ENCODE assay signal across 1 cellular context in genomic region chr17:57243171-57243622, GRCh38.
TF ChIP-seq lines count a peak whose summit lies in the region.

No MANE protein-coding gene starts in this region.

TF ChIP-seq in HepG2, 621 proteins besides CTCF, POLR2A, EP300 and RAD21 (continued from another document and continues in another):
- TF ChIP-seq PCBP2 (optimal IDR thresholded peaks at IDR 0.05; ENCODE audit: low read depth, low read length, poor library complexity, severe bottlenecking) (no peak), ZMYM3 (CRISPR knock-in tag; IDR thresholded peaks at IDR 0.05) (0 out of 2 replicates have a peak, but pooled peaks have one; percentile 43), ZNF292 (CRISPR knock-in tag; IDR thresholded peaks at IDR 0.05; ENCODE audit: borderline replicate concordance, low read depth) (no peak; the same call in 1 of the 2 replicates), CBX2 (IDR thresholded peaks at IDR 0.05; ENCODE audit: low read depth, low read length) (no peak), CBX2 (CRISPR knock-in tag; IDR thresholded peaks at IDR 0.05; ENCODE audit: low read depth) (peak; percentile 88; the same call in 1 of the 2 replicates), ZNF260 (CRISPR knock-in tag; IDR thresholded peaks at IDR 0.05; ENCODE audit: borderline replicate concordance, low read depth) (no peak), ZNF570 (CRISPR knock-in tag; IDR thresholded peaks at IDR 0.05; ENCODE audit: borderline replicate concordance) (no peak), NFKB2 (CRISPR knock-in tag; IDR thresholded peaks at IDR 0.05; ENCODE audit: borderline replicate concordance) (no peak), SP140L (CRISPR knock-in tag; IDR thresholded peaks at IDR 0.05; ENCODE audit: borderline replicate concordance) (no peak), CCDC6 (CRISPR knock-in tag; IDR thresholded peaks at IDR 0.05) (0 out of 2 replicates have a peak, but pooled peaks have one; percentile 43), ZNF724P (CRISPR knock-in tag; IDR thresholded peaks at IDR 0.05; ENCODE audit: borderline replicate concordance) (peak; percentile 50; the same call in 1 of the 2 replicates), ZNF678 (CRISPR knock-in tag; IDR thresholded peaks at IDR 0.05) (no peak), MYPOP (CRISPR knock-in tag; IDR thresholded peaks at IDR 0.05) (no peak), ZNF280B (CRISPR knock-in tag; IDR thresholded peaks at IDR 0.05; ENCODE audit: borderline replicate concordance) (no peak), MTA1 (CRISPR knock-in tag; IDR thresholded peaks at IDR 0.05; ENCODE audit: borderline replicate concordance) (no peak), ZNF33B (CRISPR knock-in tag; IDR thresholded peaks at IDR 0.05) (0 out of 2 replicates have a peak, but pooled peaks have one; percentile 51), NFIB (CRISPR knock-in tag; IDR thresholded peaks at IDR 0.05; ENCODE audit: borderline replicate concordance) (no peak), SP2 (CRISPR knock-in tag; IDR thresholded peaks at IDR 0.05) (no peak), ZNF24 (IDR thresholded peaks at IDR 0.05) (0 out of 2 replicates have a peak, but pooled peaks have one; percentile 53), ZFY (CRISPR knock-in tag; IDR thresholded peaks at IDR 0.05) (no peak), POLR2AphosphoS2 (IDR thresholded peaks at IDR 0.05; ENCODE audit: low read depth, low read length) (no peak), KMT2A (CRISPR knock-in tag; IDR thresholded peaks at IDR 0.05) (peak; percentile 36; the same call in 1 of the 2 replicates), PLRG1 (conservative IDR thresholded peaks at IDR 0.05) (no peak), ZFYVE20 (CRISPR knock-in tag; IDR thresholded peaks at IDR 0.05; ENCODE audit: borderline replicate concordance, low read depth) (no peak), ZBTB7B (CRISPR knock-in tag; IDR thresholded peaks at IDR 0.05) (peak; percentile 59; the same call in 1 of the 2 replicates), SMARCC2 (IDR thresholded peaks at IDR 0.05) (no peak), ZNF230 (CRISPR knock-in tag; IDR thresholded peaks at IDR 0.05) (no peak), SMC3 (IDR thresholded peaks at IDR 0.05; ENCODE audit: low read length) (peak; percentile 100), RBAK (CRISPR knock-in tag; IDR thresholded peaks at IDR 0.05) (no peak), ZNF629 (CRISPR knock-in tag; conservative IDR thresholded peaks at IDR 0.05) (no peak), SCMH1 (CRISPR knock-in tag; IDR thresholded peaks at IDR 0.05; ENCODE audit: borderline replicate concordance) (no peak), YEATS2 (CRISPR knock-in tag; IDR thresholded peaks at IDR 0.05; ENCODE audit: borderline replicate concordance) (peak; percentile 80; the same call in 1 of the 2 replicates), TP53 (CRISPR knock-in tag; conservative IDR thresholded peaks at IDR 0.05) (no peak), ZNF143 (CRISPR knock-in tag; IDR thresholded peaks at IDR 0.05) (no peak), ZNF549 (CRISPR knock-in tag; IDR thresholded peaks at IDR 0.05) (no peak), U2AF2 (IDR thresholded peaks at IDR 0.05; ENCODE audit: low read depth, low read length) (no peak), HNF4G (IDR thresholded peaks at IDR 0.05; ENCODE audit: borderline replicate concordance, low read depth, low read length) (no peak), HNF4G (CRISPR knock-in tag; IDR thresholded peaks at IDR 0.05; ENCODE audit: borderline replicate concordance, low read depth) (0 out of 2 replicates have a peak, but pooled peaks have one; percentile 68), ZNF274 (CRISPR knock-in tag; IDR thresholded peaks at IDR 0.05) (no peak), CC2D1A (CRISPR knock-in tag; IDR thresholded peaks at IDR 0.05) (no peak), ZSCAN20 (CRISPR knock-in tag; IDR thresholded peaks at IDR 0.05; ENCODE audit: borderline replicate concordance) (no peak), MTA3 (CRISPR knock-in tag; IDR thresholded peaks at IDR 0.05) (no peak), ARNTL (CRISPR knock-in tag; IDR thresholded peaks at IDR 0.05) (no peak), ZNF639 (CRISPR knock-in tag; conservative IDR thresholded peaks at IDR 0.05) (peak; percentile 15; the same call in 1 of the 2 replicates), NFYB (CRISPR knock-in tag; IDR thresholded peaks at IDR 0.05) (no peak), ZNF253 (CRISPR knock-in tag; IDR thresholded peaks at IDR 0.05; ENCODE audit: borderline replicate concordance) (no peak), ZNF841 (CRISPR knock-in tag; IDR thresholded peaks at IDR 0.05; ENCODE audit: borderline replicate concordance) (no peak), MIXL1 (CRISPR knock-in tag; IDR thresholded peaks at IDR 0.05) (peak; percentile 76), ZNF782 (CRISPR knock-in tag; IDR thresholded peaks at IDR 0.05; ENCODE audit: borderline replicate concordance) (no peak; the same call in 1 of the 2 replicates), KLF13 (CRISPR knock-in tag; IDR thresholded peaks at IDR 0.05) (no peak), MED8 (CRISPR knock-in tag; IDR thresholded peaks at IDR 0.05; ENCODE audit: insufficient replicate concordance) (peak; percentile 44), ZNF207 (IDR thresholded peaks at IDR 0.05; ENCODE audit: borderline replicate concordance) (no peak), ETV6 (CRISPR knock-in tag; conservative IDR thresholded peaks at IDR 0.05) (no peak), PHF20 (CRISPR knock-in tag; IDR thresholded peaks at IDR 0.05) (no peak), CENPX (CRISPR knock-in tag; IDR thresholded peaks at IDR 0.05) (no peak), NKX3-1 (CRISPR knock-in tag; IDR thresholded peaks at IDR 0.05) (no peak), MTF2 (CRISPR knock-in tag; IDR thresholded peaks at IDR 0.05; ENCODE audit: borderline replicate concordance) (0 out of 2 replicates have a peak, but pooled peaks have one; percentile 31), GFI1 (CRISPR knock-in tag; IDR thresholded peaks at IDR 0.05; ENCODE audit: borderline replicate concordance) (no peak), ZKSCAN5 (CRISPR knock-in tag; IDR thresholded peaks at IDR 0.05) (no peak), ZNF616 (CRISPR knock-in tag; IDR thresholded peaks at IDR 0.05; ENCODE audit: low read depth) (no peak), ZNF891 (CRISPR knock-in tag; IDR thresholded peaks at IDR 0.05) (0 out of 2 replicates have a peak, but pooled peaks have one; percentile 16), ZZZ3 (CRISPR knock-in tag; IDR thresholded peaks at IDR 0.05; ENCODE audit: borderline replicate concordance) (no peak), NCOA1 (CRISPR knock-in tag; IDR thresholded peaks at IDR 0.05) (no peak), ZFP36 (IDR thresholded peaks at IDR 0.05; ENCODE audit: borderline replicate concordance, low read depth, low read length, partially characterized antibody) (peak; percentile 73), GPN1 (CRISPR knock-in tag; IDR thresholded peaks at IDR 0.05; ENCODE audit: borderline replicate concordance) (no peak)
- TF ChIP-seq, protein P1, sequence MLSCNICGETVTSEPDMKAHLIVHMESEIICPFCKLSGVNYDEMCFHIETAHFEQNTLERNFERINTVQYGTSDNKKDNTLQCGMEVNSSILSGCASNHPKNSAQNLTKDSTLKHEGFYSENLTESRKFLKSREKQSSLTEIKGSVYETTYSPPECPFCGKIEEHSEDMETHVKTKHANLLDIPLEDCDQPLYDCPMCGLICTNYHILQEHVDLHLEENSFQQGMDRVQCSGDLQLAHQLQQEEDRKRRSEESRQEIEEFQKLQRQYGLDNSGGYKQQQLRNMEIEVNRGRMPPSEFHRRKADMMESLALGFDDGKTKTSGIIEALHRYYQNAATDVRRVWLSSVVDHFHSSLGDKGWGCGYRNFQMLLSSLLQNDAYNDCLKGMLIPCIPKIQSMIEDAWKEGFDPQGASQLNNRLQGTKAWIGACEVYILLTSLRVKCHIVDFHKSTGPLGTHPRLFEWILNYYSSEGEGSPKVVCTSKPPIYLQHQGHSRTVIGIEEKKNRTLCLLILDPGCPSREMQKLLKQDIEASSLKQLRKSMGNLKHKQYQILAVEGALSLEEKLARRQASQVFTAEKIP (CRISPR knock-in tag; IDR thresholded peaks at IDR 0.05; ENCODE audit: borderline replicate concordance): no peak
- TF ChIP-seq, protein P2, sequence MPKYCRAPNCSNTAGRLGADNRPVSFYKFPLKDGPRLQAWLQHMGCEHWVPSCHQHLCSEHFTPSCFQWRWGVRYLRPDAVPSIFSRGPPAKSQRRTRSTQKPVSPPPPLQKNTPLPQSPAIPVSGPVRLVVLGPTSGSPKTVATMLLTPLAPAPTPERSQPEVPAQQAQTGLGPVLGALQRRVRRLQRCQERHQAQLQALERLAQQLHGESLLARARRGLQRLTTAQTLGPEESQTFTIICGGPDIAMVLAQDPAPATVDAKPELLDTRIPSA (CRISPR knock-in tag; IDR thresholded peaks at IDR 0.05; ENCODE audit: borderline replicate concordance): no peak
- TF ChIP-seq, protein P3, sequence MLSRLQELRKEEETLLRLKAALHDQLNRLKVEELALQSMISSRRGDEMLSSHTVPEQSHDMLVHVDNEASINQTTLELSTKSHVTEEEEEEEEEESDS (CRISPR knock-in tag; IDR thresholded peaks at IDR 0.05; ENCODE audit: borderline replicate concordance): no peak
- TF ChIP-seq, protein P4, sequence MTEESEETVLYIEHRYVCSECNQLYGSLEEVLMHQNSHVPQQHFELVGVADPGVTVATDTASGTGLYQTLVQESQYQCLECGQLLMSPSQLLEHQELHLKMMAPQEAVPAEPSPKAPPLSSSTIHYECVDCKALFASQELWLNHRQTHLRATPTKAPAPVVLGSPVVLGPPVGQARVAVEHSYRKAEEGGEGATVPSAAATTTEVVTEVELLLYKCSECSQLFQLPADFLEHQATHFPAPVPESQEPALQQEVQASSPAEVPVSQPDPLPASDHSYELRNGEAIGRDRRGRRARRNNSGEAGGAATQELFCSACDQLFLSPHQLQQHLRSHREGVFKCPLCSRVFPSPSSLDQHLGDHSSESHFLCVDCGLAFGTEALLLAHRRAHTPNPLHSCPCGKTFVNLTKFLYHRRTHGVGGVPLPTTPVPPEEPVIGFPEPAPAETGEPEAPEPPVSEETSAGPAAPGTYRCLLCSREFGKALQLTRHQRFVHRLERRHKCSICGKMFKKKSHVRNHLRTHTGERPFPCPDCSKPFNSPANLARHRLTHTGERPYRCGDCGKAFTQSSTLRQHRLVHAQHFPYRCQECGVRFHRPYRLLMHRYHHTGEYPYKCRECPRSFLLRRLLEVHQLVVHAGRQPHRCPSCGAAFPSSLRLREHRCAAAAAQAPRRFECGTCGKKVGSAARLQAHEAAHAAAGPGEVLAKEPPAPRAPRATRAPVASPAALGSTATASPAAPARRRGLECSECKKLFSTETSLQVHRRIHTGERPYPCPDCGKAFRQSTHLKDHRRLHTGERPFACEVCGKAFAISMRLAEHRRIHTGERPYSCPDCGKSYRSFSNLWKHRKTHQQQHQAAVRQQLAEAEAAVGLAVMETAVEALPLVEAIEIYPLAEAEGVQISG (CRISPR knock-in tag; IDR thresholded peaks at IDR 0.05): no peak
- TF ChIP-seq, protein P5, sequence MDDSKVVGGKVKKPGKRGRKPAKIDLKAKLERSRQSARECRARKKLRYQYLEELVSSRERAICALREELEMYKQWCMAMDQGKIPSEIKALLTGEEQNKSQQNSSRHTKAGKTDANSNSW (CRISPR knock-in tag; IDR thresholded peaks at IDR 0.05; ENCODE audit: borderline replicate concordance): no peak
- TF ChIP-seq, protein P6, sequence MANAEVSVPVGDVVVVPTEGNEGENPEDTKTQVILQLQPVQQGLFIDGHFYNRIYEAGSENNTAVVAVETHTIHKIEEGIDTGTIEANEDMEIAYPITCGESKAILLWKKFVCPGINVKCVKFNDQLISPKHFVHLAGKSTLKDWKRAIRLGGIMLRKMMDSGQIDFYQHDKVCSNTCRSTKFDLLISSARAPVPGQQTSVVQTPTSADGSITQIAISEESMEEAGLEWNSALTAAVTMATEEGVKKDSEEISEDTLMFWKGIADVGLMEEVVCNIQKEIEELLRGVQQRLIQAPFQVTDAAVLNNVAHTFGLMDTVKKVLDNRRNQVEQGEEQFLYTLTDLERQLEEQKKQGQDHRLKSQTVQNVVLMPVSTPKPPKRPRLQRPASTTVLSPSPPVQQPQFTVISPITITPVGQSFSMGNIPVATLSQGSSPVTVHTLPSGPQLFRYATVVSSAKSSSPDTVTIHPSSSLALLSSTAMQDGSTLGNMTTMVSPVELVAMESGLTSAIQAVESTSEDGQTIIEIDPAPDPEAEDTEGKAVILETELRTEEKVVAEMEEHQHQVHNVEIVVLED (CRISPR knock-in tag; IDR thresholded peaks at IDR 0.05; ENCODE audit: borderline replicate concordance): 0 out of 2 replicates have a peak, but pooled peaks have one; percentile 8
